ENCODE assay signal across 1 cellular context in the genomic region with DNA sequence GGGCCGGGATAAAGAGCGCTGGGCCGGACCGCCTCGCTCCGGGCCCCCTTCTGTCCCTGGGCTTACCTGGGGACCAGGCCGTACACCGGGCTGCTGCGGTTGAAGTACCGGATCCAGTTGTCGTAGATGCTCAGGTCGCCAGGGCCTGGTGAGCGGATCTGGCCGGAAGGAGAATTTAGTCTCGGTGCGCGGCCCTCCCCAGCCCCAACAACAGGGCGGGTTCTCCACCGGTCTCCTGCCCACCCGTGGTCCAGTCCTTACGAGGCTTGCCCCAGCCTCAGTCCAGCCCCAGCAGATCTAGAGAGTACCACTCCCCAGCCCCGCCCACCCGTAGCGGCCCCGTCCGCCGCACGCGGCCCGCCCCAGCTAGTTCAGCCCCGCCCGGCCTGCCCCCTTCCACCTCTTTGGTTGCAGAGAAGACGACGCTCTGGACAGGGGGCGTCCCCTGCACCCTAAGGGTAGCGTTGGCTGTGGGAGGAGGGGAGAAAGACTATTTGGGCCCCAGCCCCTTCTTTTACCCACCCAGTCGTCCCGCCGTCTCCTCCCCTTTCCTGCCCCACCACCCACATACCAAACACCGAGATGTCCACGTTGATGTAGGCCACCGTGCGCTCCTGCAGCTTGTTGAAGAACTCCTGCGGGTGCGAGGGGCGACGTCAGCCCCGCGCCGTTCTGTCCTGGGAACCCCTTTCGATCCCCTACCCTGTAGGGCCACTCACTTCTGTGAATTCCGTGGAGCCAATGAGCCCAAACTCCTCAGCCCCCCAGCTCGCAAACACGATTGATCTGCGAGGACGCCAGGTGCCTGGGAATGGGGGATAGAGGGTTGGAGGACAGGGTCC.
TF ChIP-seq lines count a peak whose summit lies in the region.

No MANE protein-coding gene starts in this region.

TF ChIP-seq in HepG2, 621 proteins besides CTCF, POLR2A, EP300 and RAD21:
- TF ChIP-seq AKAP8 (CRISPR knock-in tag; IDR thresholded peaks at IDR 0.05) (no peak), RBFOX2 (IDR thresholded peaks at IDR 0.05; ENCODE audit: low read depth, low read length) (0 out of 2 replicates have a peak, but pooled peaks have one; percentile 32), AGO2 (optimal IDR thresholded peaks at IDR 0.05; ENCODE audit: low read depth, low read length) (peak; percentile 33)
